In the genomic region with DNA sequence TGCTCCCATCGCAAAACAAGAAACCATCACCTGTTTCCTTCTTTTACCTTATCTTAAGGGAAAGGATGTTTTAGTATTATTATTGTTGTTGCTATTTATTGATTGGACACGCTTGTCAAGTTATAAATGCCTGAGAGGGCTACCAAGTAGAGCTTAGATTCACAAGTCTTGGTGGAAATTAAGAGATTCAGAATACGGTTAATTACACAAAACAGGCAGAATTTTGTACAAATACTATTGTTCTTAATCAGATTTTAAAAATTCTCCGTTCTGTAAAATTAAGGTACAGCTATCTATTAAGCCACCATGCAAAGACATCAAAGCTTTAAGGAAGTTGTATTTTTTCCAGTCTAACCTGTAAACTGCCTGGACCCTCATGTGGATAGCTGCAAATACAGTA, we compare ENCODE assay signal across 2 cellular contexts.
TF ChIP-seq lines count a peak whose summit lies in the region.

No MANE protein-coding gene starts in this region.

TF ChIP-seq in HCT116, 20 proteins besides CTCF, POLR2A, EP300 and RAD21 (continued from another document):
- TF ChIP-seq, protein P1, sequence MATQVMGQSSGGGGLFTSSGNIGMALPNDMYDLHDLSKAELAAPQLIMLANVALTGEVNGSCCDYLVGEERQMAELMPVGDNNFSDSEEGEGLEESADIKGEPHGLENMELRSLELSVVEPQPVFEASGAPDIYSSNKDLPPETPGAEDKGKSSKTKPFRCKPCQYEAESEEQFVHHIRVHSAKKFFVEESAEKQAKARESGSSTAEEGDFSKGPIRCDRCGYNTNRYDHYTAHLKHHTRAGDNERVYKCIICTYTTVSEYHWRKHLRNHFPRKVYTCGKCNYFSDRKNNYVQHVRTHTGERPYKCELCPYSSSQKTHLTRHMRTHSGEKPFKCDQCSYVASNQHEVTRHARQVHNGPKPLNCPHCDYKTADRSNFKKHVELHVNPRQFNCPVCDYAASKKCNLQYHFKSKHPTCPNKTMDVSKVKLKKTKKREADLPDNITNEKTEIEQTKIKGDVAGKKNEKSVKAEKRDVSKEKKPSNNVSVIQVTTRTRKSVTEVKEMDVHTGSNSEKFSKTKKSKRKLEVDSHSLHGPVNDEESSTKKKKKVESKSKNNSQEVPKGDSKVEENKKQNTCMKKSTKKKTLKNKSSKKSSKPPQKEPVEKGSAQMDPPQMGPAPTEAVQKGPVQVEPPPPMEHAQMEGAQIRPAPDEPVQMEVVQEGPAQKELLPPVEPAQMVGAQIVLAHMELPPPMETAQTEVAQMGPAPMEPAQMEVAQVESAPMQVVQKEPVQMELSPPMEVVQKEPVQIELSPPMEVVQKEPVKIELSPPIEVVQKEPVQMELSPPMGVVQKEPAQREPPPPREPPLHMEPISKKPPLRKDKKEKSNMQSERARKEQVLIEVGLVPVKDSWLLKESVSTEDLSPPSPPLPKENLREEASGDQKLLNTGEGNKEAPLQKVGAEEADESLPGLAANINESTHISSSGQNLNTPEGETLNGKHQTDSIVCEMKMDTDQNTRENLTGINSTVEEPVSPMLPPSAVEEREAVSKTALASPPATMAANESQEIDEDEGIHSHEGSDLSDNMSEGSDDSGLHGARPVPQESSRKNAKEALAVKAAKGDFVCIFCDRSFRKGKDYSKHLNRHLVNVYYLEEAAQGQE (IDR thresholded peaks at IDR 0.05; ENCODE audit: low read depth): no peak
- no peak for TF ChIP-seq SIN3A (IDR thresholded peaks at IDR 0.05; ENCODE audit: low read depth)
- TF ChIP-seq POLR2AphosphoS5 (IDR thresholded peaks at IDR 0.05; ENCODE audit: low read depth, low read length): no peak
- TF ChIP-seq ZNF274 (IDR thresholded peaks at IDR 0.05; ENCODE audit: low read depth, low read length): no peak
- TF ChIP-seq, protein P2, sequence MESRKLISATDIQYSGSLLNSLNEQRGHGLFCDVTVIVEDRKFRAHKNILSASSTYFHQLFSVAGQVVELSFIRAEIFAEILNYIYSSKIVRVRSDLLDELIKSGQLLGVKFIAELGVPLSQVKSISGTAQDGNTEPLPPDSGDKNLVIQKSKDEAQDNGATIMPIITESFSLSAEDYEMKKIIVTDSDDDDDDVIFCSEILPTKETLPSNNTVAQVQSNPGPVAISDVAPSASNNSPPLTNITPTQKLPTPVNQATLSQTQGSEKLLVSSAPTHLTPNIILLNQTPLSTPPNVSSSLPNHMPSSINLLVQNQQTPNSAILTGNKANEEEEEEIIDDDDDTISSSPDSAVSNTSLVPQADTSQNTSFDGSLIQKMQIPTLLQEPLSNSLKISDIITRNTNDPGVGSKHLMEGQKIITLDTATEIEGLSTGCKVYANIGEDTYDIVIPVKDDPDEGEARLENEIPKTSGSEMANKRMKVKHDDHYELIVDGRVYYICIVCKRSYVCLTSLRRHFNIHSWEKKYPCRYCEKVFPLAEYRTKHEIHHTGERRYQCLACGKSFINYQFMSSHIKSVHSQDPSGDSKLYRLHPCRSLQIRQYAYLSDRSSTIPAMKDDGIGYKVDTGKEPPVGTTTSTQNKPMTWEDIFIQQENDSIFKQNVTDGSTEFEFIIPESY (IDR thresholded peaks at IDR 0.05; ENCODE audit: extremely low read depth, insufficient replicate concordance, low read length): no peak
- no peak for TF ChIP-seq YY1 (IDR thresholded peaks at IDR 0.05; ENCODE audit: extremely low read depth, insufficient replicate concordance, low read depth, low read length)
- no peak for TF ChIP-seq CEBPB (IDR thresholded peaks at IDR 0.05; ENCODE audit: low read depth)
- TF ChIP-seq ELF1 (IDR thresholded peaks at IDR 0.05; ENCODE audit: borderline replicate concordance, low read depth): no peak

TF ChIP-seq in neural cell, 6 proteins besides CTCF, POLR2A, EP300 and RAD21 (continued from another document):
- no peak for TF ChIP-seq POLR2AphosphoS5 (IDR thresholded peaks at IDR 0.05)
- no peak for TF ChIP-seq TAF1 (IDR thresholded peaks at IDR 0.05; ENCODE audit: low read depth)
- TF ChIP-seq MXI1 (conservative IDR thresholded peaks at IDR 0.05; ENCODE audit: poor library complexity, severe bottlenecking): no peak
